Comparison of ENCODE assay signal across 27 cellular contexts in genomic region chr11:8928981-8929615, GRCh38. TPM values are rescaled to one million over a fixed set of nuclear protein-coding genes. Genes with fewer than 3 reads are reported as not detected.
DNase-seq lines count a peak whose midpoint lies in the region; ATAC-seq, FAIRE-seq and TF ChIP-seq lines count a peak whose summit lies in the region.
"Had no signal": no experiment of that assay in that cellular context is flagged by ENCODE, and none has a peak within 500 bp of the region (broad histone marks: within the 10 kb centered on the region; RNA-seq: fewer than 3 reads in every experiment).

No MANE protein-coding gene starts in this region.

- H2AFZ ChIP-seq in GM23338 = no peak overlapping the region

- no peak overlapping the region for H3K4me3 ChIP-seq in AG09309 (ENCODE audit: control insufficient read depth, low read depth, low read length)
- H3K4me3 ChIP-seq in GM23338 = no peak overlapping the region

- FAIRE-seq in HTR-8/SVneo (lab: Jason Lieb, UNC) = no peak
- FAIRE-seq: colon, small intestine had no signal

- H3K27ac Mint-ChIP-seq in GM23338 = no peak overlapping the region
- H3K27ac Mint-ChIP-seq: activated T-helper 2 cell treated with anti-CD3 and anti-CD28 coated beads, Interferon-gamma antibody, Interleukin-2, Interleukin-4, amounts not matched to agents 10 μg/mL and 5 μg/mL and 100 μg/mL, durations not matched to agents 14 hours and 24 hours and 36 hours; effector memory CD8-positive, alpha-beta T cell; T-helper 2 cell treated with Interferon-gamma antibody and Interleukin-4, amounts not matched to agents 5 μg/mL and 100 μg/mL, for 36 hours had no signal

- H3K27me3 Mint-ChIP-seq in GM23338 (ENCODE audit: insufficient read depth, low read depth, poor library complexity) = peaks cover 10% of the 10 kb centered on the region

- TF ChIP-seq CTCF in AG09309 (IDR thresholded peaks at IDR 0.05; ENCODE audit: control insufficient read depth, insufficient read depth, low read depth, low read length, missing control alignments) (no peak), foreskin keratinocyte (conservative IDR thresholded peaks at IDR 0.05) (no peak), GM23338 (conservative IDR thresholded peaks at IDR 0.05; ENCODE audit: low read depth in 2 of 2) (no peak)

- DNase-seq in AG09309 (ENCODE audit: low read depth) (peak; percentile 32), GM04503 (ENCODE audit: low read depth) (peak; percentile 45), astrocyte of the hippocampus (ENCODE audit: low read depth, low spot score) (peak; percentile 20), foreskin keratinocyte (peak; percentile 37 to 48), HTR-8/SVneo (ENCODE audit: insufficient read length, low spot score) (no peak), GM23338 (ENCODE audit: low spot score) (no peak), HCEC 1CT (no peak)
- DNase-seq: ACHN; activated CD8-positive, alpha-beta memory T cell treated with anti-CD3 and anti-CD28 coated beads, Interleukin-2, amount 50 U/mL, for 48 hours; effector memory CD8-positive, alpha-beta T cell; left cardiac atrium; NCI-H2081; NCI-H446; small intestine; stimulated activated CD4-positive, alpha-beta T cell treated with anti-CD3 and anti-CD28 coated beads, Interleukin-2, amount 100 ng/mL, for 24 hours had no signal

- H3K27ac ChIP-seq in foreskin keratinocyte (no peak overlapping the region), GM23338 (ENCODE audit: low read depth) (no peak overlapping the region)
- H3K27ac ChIP-seq: C4-2B, neutrophil had no signal

- no peaks in the 10 kb centered on the region for H3K9me2 ChIP-seq in GM23338 (ENCODE audit: insufficient read depth)

- H3K4me1 ChIP-seq in foreskin keratinocyte (peaks cover 8% of the 10 kb centered on the region), GM23338 (ENCODE audit: insufficient read depth) (no peaks in the 10 kb centered on the region; the same call in 1 of the 2 replicates)

- no peaks in the 10 kb centered on the region for H3K9me3 Mint-ChIP-seq in GM23338
- H3K9me3 Mint-ChIP-seq: activated T-helper 2 cell treated with anti-CD3 and anti-CD28 coated beads, Interferon-gamma antibody, Interleukin-2, Interleukin-4, amounts not matched to agents 10 μg/mL and 5 μg/mL and 100 μg/mL, durations not matched to agents 14 hours and 24 hours and 36 hours; effector memory CD8-positive, alpha-beta T cell; T-helper 2 cell treated with Interferon-gamma antibody and Interleukin-4, amounts not matched to agents 5 μg/mL and 100 μg/mL, for 36 hours had no signal

- no peaks in the 10 kb centered on the region for H3K79me2 ChIP-seq in GM23338 (replicated peaks; ENCODE audit: insufficient read depth)

- no peak overlapping the region for H3K4me3 Mint-ChIP-seq in GM23338
- H3K4me3 Mint-ChIP-seq: effector memory CD8-positive, alpha-beta T cell; T-helper 2 cell treated with Interferon-gamma antibody and Interleukin-4, amounts not matched to agents 5 μg/mL and 100 μg/mL, for 36 hours had no signal

- no peaks in the 10 kb centered on the region for H3K27me3 ChIP-seq in foreskin keratinocyte
- H3K27me3 ChIP-seq in GM23338 (ENCODE audit: insufficient read depth) = no peaks in the 10 kb centered on the region
- H3K27me3 ChIP-seq: neutrophil had no signal

- H4K20me1 ChIP-seq in GM23338 (replicated peaks; ENCODE audit: insufficient read depth) = no peaks in the 10 kb centered on the region

- no peaks in the 10 kb centered on the region for H3K36me3 Mint-ChIP-seq in GM23338 (ENCODE audit: low read depth)

- no peak overlapping the region for H3K4me2 ChIP-seq in GM23338

- peaks cover 16% of the 10 kb centered on the region for H3K4me1 Mint-ChIP-seq in GM23338

- ATAC-seq in foreskin keratinocyte = peak; percentile 11
- ATAC-seq in GM23338 = no peak
- ATAC-seq: effector memory CD8-positive, alpha-beta T cell; left cardiac atrium had no signal

- H3F3A ChIP-seq in GM23338 (replicated peaks; ENCODE audit: low read depth) = no peaks in the 10 kb centered on the region

- no peaks in the 10 kb centered on the region for H3K36me3 ChIP-seq in GM23338 (ENCODE audit: insufficient read depth)
- H3K36me3 ChIP-seq: neutrophil had no signal

TF ChIP-seq in GM23338, 12 proteins besides CTCF, POLR2A, EP300 and RAD21 (continues in another document):
- TF ChIP-seq ZNF462 (CRISPR knock-in tag; IDR thresholded peaks at IDR 0.05) = no peak
- no peak for TF ChIP-seq STAT1 (IDR thresholded peaks at IDR 0.05; ENCODE audit: unreplicated experiment)
- no peak for TF ChIP-seq ZNF331 (CRISPR knock-in tag; IDR thresholded peaks at IDR 0.05; ENCODE audit: low read depth)

RNA-seq across cellular contexts. Expression of gene C11orf16, which starts 3.6 kb away (rescaled TPM):
- total RNA-seq in foreskin keratinocyte = not detected in 2 replicates
- polyA plus RNA-seq in foreskin keratinocyte (not detected in 2 replicates), GM23338 (2016; fragmentation: Nextera tagmentation; extraction: Ambion mirVana) (0.31 TPM in 1 of 2 replicates, not detected in the other)
- total RNA-seq in GM23338 (2014; rRNA removed; shearing (Covaris generic)) = not detected in 2 replicates
- total RNA-seq: activated T-helper 2 cell treated with anti-CD3 and anti-CD28 coated beads, Interferon-gamma antibody, Interleukin-2, Interleukin-4, amounts not matched to agents 10 μg/mL and 5 μg/mL and 100 μg/mL, durations not matched to agents 14 hours and 24 hours and 36 hours; bronchial epithelial cell; fibroblast of lung; left cardiac atrium; MCF 10A; OCI-LY7; pulmonary artery endothelial cell; urinary bladder had no signal
- polyA plus RNA-seq: adipose tissue, fibroblast of lung, small intestine, urinary bladder had no signal

RNA-seq across cellular contexts. Expression of gene ASCL3, which starts 13.7 kb away (rescaled TPM):
- not detected in 2 replicates for total RNA-seq in foreskin keratinocyte
- polyA plus RNA-seq in foreskin keratinocyte = not detected in 2 replicates
- not detected in 2 replicates for total RNA-seq in GM23338 (2014; rRNA removed; shearing (Covaris generic))
- polyA plus RNA-seq in GM23338 (2016; fragmentation: Nextera tagmentation; extraction: Ambion mirVana) = not detected in 2 replicates
- total RNA-seq: activated T-helper 2 cell treated with anti-CD3 and anti-CD28 coated beads, Interferon-gamma antibody, Interleukin-2, Interleukin-4, amounts not matched to agents 10 μg/mL and 5 μg/mL and 100 μg/mL, durations not matched to agents 14 hours and 24 hours and 36 hours; bronchial epithelial cell; fibroblast of lung; left cardiac atrium; MCF 10A; OCI-LY7; pulmonary artery endothelial cell; urinary bladder had no signal
- polyA plus RNA-seq: fibroblast of lung, small intestine, urinary bladder had no signal

RNA-seq across cellular contexts. Expression of gene AKIP1, which starts 18.1 kb away (rescaled TPM):
- total RNA-seq in foreskin keratinocyte = 42.4 and 44.8 TPM in 2 replicates
- polyA plus RNA-seq in foreskin keratinocyte (50.4 and 56.5 TPM in 2 replicates), GM23338 (2016; fragmentation: Nextera tagmentation; extraction: Ambion mirVana) (11.1 and 11.2 TPM in 2 replicates)
- total RNA-seq in GM23338 (2014; rRNA removed; shearing (Covaris generic)) = 14.0 and 16.7 TPM in 2 replicates

RNA-seq across cellular contexts. Expression of gene TMEM9B, which starts 35.1 kb away (rescaled TPM):
- total RNA-seq in foreskin keratinocyte = 43.1 and 45.3 TPM in 2 replicates
- polyA plus RNA-seq in foreskin keratinocyte (41.9 and 47.6 TPM in 2 replicates), GM23338 (2016; fragmentation: Nextera tagmentation; extraction: Ambion mirVana) (10.2 and 12.9 TPM in 2 replicates)
- 9.7 and 10.4 TPM in 2 replicates for total RNA-seq in GM23338 (2014; rRNA removed; shearing (Covaris generic))

Comparison
In these comparisons a context has a peak if more than half of its experiments do, and no peak if none do; other contexts are left out.
1. DNase-seq: peak in AG09309 (single experiment), GM04503 (single experiment), astrocyte of the hippocampus (single experiment) and foreskin keratinocyte (2 of 2); none in HTR-8/SVneo (single experiment), GM23338 (single experiment) and HCEC 1CT (single experiment).